1 cellular context compared by ENCODE assay signal in genomic region chr11:65856689-65857499, GRCh38.
TF ChIP-seq lines count a peak whose summit lies in the region.

No MANE protein-coding gene starts in this region.

TF ChIP-seq in WTC11, 78 proteins besides CTCF, POLR2A, EP300 and RAD21 (continued from another document and continues in another):
- TF ChIP-seq HMGXB4 (CRISPR knock-in tag; IDR thresholded peaks at IDR 0.05): 0 out of 2 replicates have a peak, but pooled peaks have one; percentile 4
- no peak for TF ChIP-seq HMGA2 (CRISPR knock-in tag; IDR thresholded peaks at IDR 0.05)
- TF ChIP-seq, protein P1, sequence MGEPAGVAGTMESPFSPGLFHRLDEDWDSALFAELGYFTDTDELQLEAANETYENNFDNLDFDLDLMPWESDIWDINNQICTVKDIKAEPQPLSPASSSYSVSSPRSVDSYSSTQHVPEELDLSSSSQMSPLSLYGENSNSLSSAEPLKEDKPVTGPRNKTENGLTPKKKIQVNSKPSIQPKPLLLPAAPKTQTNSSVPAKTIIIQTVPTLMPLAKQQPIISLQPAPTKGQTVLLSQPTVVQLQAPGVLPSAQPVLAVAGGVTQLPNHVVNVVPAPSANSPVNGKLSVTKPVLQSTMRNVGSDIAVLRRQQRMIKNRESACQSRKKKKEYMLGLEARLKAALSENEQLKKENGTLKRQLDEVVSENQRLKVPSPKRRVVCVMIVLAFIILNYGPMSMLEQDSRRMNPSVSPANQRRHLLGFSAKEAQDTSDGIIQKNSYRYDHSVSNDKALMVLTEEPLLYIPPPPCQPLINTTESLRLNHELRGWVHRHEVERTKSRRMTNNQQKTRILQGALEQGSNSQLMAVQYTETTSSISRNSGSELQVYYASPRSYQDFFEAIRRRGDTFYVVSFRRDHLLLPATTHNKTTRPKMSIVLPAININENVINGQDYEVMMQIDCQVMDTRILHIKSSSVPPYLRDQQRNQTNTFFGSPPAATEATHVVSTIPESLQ (CRISPR knock-in tag; IDR thresholded peaks at IDR 0.05): no peak; the same call in 1 of the 2 replicates
- no peak for TF ChIP-seq IRF2 (CRISPR knock-in tag; IDR thresholded peaks at IDR 0.05; ENCODE audit: borderline replicate concordance, low read depth)
- TF ChIP-seq OVOL2 (CRISPR knock-in tag; IDR thresholded peaks at IDR 0.05; ENCODE audit: borderline replicate concordance): no peak
- TF ChIP-seq, protein P2, sequence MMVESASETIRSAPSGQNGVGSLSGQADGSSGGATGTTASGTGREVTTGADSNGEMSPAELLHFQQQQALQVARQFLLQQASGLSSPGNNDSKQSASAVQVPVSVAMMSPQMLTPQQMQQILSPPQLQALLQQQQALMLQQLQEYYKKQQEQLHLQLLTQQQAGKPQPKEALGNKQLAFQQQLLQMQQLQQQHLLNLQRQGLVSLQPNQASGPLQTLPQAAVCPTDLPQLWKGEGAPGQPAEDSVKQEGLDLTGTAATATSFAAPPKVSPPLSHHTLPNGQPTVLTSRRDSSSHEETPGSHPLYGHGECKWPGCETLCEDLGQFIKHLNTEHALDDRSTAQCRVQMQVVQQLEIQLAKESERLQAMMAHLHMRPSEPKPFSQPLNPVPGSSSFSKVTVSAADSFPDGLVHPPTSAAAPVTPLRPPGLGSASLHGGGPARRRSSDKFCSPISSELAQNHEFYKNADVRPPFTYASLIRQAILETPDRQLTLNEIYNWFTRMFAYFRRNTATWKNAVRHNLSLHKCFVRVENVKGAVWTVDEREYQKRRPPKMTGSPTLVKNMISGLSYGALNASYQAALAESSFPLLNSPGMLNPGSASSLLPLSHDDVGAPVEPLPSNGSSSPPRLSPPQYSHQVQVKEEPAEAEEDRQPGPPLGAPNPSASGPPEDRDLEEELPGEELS (CRISPR knock-in tag; IDR thresholded peaks at IDR 0.05): peak; percentile 18; the same call in 1 of the 2 replicates
- TF ChIP-seq SOX15 (CRISPR knock-in tag; IDR thresholded peaks at IDR 0.05): no peak
- TF ChIP-seq, protein P3, sequence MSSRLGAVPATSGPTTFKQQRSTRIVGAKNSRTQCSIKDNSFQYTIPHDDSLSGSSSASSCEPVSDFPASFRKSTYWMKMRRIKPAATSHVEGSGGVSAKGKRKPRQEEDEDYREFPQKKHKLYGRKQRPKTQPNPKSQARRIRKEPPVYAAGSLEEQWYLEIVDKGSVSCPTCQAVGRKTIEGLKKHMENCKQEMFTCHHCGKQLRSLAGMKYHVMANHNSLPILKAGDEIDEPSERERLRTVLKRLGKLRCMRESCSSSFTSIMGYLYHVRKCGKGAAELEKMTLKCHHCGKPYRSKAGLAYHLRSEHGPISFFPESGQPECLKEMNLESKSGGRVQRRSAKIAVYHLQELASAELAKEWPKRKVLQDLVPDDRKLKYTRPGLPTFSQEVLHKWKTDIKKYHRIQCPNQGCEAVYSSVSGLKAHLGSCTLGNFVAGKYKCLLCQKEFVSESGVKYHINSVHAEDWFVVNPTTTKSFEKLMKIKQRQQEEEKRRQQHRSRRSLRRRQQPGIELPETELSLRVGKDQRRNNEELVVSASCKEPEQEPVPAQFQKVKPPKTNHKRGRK (CRISPR knock-in tag; IDR thresholded peaks at IDR 0.05; ENCODE audit: borderline replicate concordance): no peak
- TF ChIP-seq NFYB (CRISPR knock-in tag; conservative IDR thresholded peaks at IDR 0.05; ENCODE audit: low read depth): no peak
- TF ChIP-seq, protein P4, sequence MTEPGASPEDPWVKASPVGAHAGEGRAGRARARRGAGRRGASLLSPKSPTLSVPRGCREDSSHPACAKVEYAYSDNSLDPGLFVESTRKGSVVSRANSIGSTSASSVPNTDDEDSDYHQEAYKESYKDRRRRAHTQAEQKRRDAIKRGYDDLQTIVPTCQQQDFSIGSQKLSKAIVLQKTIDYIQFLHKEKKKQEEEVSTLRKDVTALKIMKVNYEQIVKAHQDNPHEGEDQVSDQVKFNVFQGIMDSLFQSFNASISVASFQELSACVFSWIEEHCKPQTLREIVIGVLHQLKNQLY (CRISPR knock-in tag; IDR thresholded peaks at IDR 0.05): no peak
- TF ChIP-seq CREM (CRISPR knock-in tag; IDR thresholded peaks at IDR 0.05): no peak; the same call in 1 of the 2 replicates
- no peak for TF ChIP-seq ZNF423 (CRISPR knock-in tag; IDR thresholded peaks at IDR 0.05)
- TF ChIP-seq, protein P5, sequence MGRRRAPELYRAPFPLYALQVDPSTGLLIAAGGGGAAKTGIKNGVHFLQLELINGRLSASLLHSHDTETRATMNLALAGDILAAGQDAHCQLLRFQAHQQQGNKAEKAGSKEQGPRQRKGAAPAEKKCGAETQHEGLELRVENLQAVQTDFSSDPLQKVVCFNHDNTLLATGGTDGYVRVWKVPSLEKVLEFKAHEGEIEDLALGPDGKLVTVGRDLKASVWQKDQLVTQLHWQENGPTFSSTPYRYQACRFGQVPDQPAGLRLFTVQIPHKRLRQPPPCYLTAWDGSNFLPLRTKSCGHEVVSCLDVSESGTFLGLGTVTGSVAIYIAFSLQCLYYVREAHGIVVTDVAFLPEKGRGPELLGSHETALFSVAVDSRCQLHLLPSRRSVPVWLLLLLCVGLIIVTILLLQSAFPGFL (CRISPR knock-in tag; IDR thresholded peaks at IDR 0.05; ENCODE audit: borderline replicate concordance): no peak
- TF ChIP-seq GTF2I (CRISPR knock-in tag; conservative IDR thresholded peaks at IDR 0.05): no peak
- no peak for TF ChIP-seq ZNF219 (CRISPR knock-in tag; IDR thresholded peaks at IDR 0.05; ENCODE audit: borderline replicate concordance)
- no peak for TF ChIP-seq ESRRA (CRISPR knock-in tag; IDR thresholded peaks at IDR 0.05; ENCODE audit: borderline replicate concordance)
- 0 out of 2 replicates have a peak, but pooled peaks have one; percentile 32 for TF ChIP-seq EMX1 (CRISPR knock-in tag; IDR thresholded peaks at IDR 0.05)
- TF ChIP-seq, protein P6, sequence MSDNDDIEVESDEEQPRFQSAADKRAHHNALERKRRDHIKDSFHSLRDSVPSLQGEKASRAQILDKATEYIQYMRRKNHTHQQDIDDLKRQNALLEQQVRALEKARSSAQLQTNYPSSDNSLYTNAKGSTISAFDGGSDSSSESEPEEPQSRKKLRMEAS (CRISPR knock-in tag; IDR thresholded peaks at IDR 0.05): peak; percentile 55; the same call in 1 of the 2 replicates
- TF ChIP-seq ZNF138 (CRISPR knock-in tag; conservative IDR thresholded peaks at IDR 0.05): no peak
- no peak; the same call in 1 of the 2 replicates for TF ChIP-seq ZNF232 (CRISPR knock-in tag; IDR thresholded peaks at IDR 0.05)
- TF ChIP-seq ZBTB21 (CRISPR knock-in tag; IDR thresholded peaks at IDR 0.05; ENCODE audit: borderline replicate concordance): no peak
- no peak for TF ChIP-seq ELF4 (CRISPR knock-in tag; IDR thresholded peaks at IDR 0.05; ENCODE audit: low read depth)
- TF ChIP-seq ATF1 (CRISPR knock-in tag; IDR thresholded peaks at IDR 0.05): 0 out of 2 replicates have a peak, but pooled peaks have one; percentile 46
- TF ChIP-seq JAZF1 (CRISPR knock-in tag; IDR thresholded peaks at IDR 0.05): no peak
- TF ChIP-seq, protein P7, sequence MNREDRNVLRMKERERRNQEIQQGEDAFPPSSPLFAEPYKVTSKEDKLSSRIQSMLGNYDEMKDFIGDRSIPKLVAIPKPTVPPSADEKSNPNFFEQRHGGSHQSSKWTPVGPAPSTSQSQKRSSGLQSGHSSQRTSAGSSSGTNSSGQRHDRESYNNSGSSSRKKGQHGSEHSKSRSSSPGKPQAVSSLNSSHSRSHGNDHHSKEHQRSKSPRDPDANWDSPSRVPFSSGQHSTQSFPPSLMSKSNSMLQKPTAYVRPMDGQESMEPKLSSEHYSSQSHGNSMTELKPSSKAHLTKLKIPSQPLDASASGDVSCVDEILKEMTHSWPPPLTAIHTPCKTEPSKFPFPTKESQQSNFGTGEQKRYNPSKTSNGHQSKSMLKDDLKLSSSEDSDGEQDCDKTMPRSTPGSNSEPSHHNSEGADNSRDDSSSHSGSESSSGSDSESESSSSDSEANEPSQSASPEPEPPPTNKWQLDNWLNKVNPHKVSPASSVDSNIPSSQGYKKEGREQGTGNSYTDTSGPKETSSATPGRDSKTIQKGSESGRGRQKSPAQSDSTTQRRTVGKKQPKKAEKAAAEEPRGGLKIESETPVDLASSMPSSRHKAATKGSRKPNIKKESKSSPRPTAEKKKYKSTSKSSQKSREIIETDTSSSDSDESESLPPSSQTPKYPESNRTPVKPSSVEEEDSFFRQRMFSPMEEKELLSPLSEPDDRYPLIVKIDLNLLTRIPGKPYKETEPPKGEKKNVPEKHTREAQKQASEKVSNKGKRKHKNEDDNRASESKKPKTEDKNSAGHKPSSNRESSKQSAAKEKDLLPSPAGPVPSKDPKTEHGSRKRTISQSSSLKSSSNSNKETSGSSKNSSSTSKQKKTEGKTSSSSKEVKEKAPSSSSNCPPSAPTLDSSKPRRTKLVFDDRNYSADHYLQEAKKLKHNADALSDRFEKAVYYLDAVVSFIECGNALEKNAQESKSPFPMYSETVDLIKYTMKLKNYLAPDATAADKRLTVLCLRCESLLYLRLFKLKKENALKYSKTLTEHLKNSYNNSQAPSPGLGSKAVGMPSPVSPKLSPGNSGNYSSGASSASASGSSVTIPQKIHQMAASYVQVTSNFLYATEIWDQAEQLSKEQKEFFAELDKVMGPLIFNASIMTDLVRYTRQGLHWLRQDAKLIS (CRISPR knock-in tag; IDR thresholded peaks at IDR 0.05; ENCODE audit: borderline replicate concordance): no peak
- 0 out of 2 replicates have a peak, but pooled peaks have one; percentile 54 for TF ChIP-seq SP1 (CRISPR knock-in tag; conservative IDR thresholded peaks at IDR 0.05)
- TF ChIP-seq E2F5 (CRISPR knock-in tag; IDR thresholded peaks at IDR 0.05): no peak
- no peak for TF ChIP-seq NR2C2 (CRISPR knock-in tag; IDR thresholded peaks at IDR 0.05)
- TF ChIP-seq, protein P8, sequence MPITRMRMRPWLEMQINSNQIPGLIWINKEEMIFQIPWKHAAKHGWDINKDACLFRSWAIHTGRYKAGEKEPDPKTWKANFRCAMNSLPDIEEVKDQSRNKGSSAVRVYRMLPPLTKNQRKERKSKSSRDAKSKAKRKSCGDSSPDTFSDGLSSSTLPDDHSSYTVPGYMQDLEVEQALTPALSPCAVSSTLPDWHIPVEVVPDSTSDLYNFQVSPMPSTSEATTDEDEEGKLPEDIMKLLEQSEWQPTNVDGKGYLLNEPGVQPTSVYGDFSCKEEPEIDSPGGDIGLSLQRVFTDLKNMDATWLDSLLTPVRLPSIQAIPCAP (CRISPR knock-in tag; IDR thresholded peaks at IDR 0.05): 0 out of 2 replicates have a peak, but pooled peaks have one; percentile 60
- TF ChIP-seq CDX4 (CRISPR knock-in tag; IDR thresholded peaks at IDR 0.05; ENCODE audit: borderline replicate concordance): no peak
- no peak for TF ChIP-seq ZNF396 (CRISPR knock-in tag; IDR thresholded peaks at IDR 0.05; ENCODE audit: borderline replicate concordance)
- TF ChIP-seq GRHL2 (CRISPR knock-in tag; IDR thresholded peaks at IDR 0.05; ENCODE audit: insufficient replicate concordance, severe bottlenecking): no peak
- no peak for TF ChIP-seq TP53 (CRISPR knock-in tag; IDR thresholded peaks at IDR 0.05)
- TF ChIP-seq, protein P9, sequence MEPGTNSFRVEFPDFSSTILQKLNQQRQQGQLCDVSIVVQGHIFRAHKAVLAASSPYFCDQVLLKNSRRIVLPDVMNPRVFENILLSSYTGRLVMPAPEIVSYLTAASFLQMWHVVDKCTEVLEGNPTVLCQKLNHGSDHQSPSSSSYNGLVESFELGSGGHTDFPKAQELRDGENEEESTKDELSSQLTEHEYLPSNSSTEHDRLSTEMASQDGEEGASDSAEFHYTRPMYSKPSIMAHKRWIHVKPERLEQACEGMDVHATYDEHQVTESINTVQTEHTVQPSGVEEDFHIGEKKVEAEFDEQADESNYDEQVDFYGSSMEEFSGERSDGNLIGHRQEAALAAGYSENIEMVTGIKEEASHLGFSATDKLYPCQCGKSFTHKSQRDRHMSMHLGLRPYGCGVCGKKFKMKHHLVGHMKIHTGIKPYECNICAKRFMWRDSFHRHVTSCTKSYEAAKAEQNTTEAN (CRISPR knock-in tag; IDR thresholded peaks at IDR 0.05): no peak
